Comparison of ENCODE assay signal across 1 cellular context in genomic region chr1:20660363-20661234, GRCh38.
TF ChIP-seq lines count a peak whose summit lies in the region.

No MANE protein-coding gene starts in this region.

TF ChIP-seq in H1, 55 proteins besides CTCF, POLR2A, EP300 and RAD21:
- no peak for TF ChIP-seq USF2 (IDR thresholded peaks at IDR 0.05; ENCODE audit: low read length)
- TF ChIP-seq CHD7 (IDR thresholded peaks at IDR 0.05; ENCODE audit: insufficient replicate concordance, low read length), result no peak
- TF ChIP-seq EGR1 (IDR thresholded peaks at IDR 0.05; ENCODE audit: borderline replicate concordance, low read depth, low read length), result no peak
- TF ChIP-seq CEBPB (IDR thresholded peaks at IDR 0.05; ENCODE audit: low read depth, low read length), result no peak
- no peak for TF ChIP-seq E2F6 (IDR thresholded peaks at IDR 0.05)
TF ChIP-seq in H1: peak in this region for 0.
